1 cellular context compared by ENCODE assay signal in the genomic region with DNA sequence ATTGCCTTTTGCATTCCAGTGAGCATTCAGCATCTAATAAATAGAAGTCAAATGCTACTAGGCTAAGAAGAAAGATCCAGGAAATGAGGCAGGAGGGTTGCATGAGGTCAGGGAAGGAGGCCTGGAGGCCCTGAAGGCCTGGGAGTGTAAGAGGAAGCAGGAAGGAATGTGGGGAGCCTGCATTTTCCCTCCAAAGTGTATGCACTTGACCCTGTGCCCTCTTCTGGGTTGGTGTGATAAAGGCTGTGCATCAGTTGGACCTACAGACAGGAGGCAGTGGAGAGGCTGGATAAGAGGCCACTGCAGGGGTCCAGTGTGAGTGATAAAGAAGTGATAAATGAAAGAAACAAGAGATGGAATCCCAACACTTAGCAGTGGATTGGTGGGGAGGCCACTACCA.
TF ChIP-seq lines count a peak whose summit lies in the region.

No MANE protein-coding gene starts in this region.

TF ChIP-seq in K562, 482 proteins besides CTCF, POLR2A, EP300 and RAD21 (continued from another document and continues in another):
- TF ChIP-seq, protein P1, sequence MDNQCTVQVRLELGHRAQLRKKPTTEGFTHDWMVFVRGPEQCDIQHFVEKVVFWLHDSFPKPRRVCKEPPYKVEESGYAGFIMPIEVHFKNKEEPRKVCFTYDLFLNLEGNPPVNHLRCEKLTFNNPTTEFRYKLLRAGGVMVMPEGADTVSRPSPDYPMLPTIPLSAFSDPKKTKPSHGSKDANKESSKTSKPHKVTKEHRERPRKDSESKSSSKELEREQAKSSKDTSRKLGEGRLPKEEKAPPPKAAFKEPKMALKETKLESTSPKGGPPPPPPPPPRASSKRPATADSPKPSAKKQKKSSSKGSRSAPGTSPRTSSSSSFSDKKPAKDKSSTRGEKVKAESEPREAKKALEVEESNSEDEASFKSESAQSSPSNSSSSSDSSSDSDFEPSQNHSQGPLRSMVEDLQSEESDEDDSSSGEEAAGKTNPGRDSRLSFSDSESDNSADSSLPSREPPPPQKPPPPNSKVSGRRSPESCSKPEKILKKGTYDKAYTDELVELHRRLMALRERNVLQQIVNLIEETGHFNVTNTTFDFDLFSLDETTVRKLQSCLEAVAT (IDR thresholded peaks at IDR 0.05): no peak
- TF ChIP-seq, protein P2, sequence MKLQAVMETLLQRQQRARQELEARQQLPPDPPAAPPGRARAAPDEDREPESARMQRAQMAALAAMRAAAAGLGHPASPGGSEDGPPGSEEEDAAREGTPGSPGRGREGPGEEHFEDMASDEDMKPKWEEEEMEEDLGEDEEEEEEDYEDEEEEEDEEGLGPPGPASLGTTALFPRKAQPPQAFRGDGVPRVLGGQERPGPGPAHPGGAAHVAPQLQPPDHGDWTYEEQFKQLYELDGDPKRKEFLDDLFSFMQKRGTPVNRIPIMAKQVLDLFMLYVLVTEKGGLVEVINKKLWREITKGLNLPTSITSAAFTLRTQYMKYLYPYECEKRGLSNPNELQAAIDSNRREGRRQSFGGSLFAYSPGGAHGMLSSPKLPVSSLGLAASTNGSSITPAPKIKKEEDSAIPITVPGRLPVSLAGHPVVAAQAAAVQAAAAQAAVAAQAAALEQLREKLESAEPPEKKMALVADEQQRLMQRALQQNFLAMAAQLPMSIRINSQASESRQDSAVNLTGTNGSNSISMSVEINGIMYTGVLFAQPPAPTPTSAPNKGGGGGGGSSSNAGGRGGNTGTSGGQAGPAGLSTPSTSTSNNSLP (IDR thresholded peaks at IDR 0.05; ENCODE audit: borderline replicate concordance, low read depth, low read length): peak; percentile 22; the same call in 1 of the 2 replicates
- TF ChIP-seq DPF2 (IDR thresholded peaks at IDR 0.05) (peak; percentile 89), ZNF764 (CRISPR knock-in tag; IDR thresholded peaks at IDR 0.05; ENCODE audit: low read depth) (peak; percentile 73; the same call in 1 of the 2 replicates), TEAD1 (CRISPR knock-in tag; IDR thresholded peaks at IDR 0.05) (peak; percentile 48 to 52; a peak in 2 of 4 replicates), ZNF384 (IDR thresholded peaks at IDR 0.05; ENCODE audit: low read depth, low read length) (no peak), BRF1 (IDR thresholded peaks at IDR 0.05; ENCODE audit: borderline replicate concordance, extremely low read depth, insufficient read length) (no peak), SOX6 (IDR thresholded peaks at IDR 0.05) (peak; percentile 78), NFXL1 (CRISPR knock-in tag; IDR thresholded peaks at IDR 0.05) (no peak), HDAC2 (IDR thresholded peaks at IDR 0.05) (peak; percentile 79), KHSRP (IDR thresholded peaks at IDR 0.05) (no peak), ZNF347 (CRISPR knock-in tag; IDR thresholded peaks at IDR 0.05; ENCODE audit: low read depth) (no peak), MEIS2 (IDR thresholded peaks at IDR 0.05; ENCODE audit: partially characterized antibody) (peak; percentile 28), ELF2 (CRISPR knock-in tag; IDR thresholded peaks at IDR 0.05) (no peak), NR2C1 (IDR thresholded peaks at IDR 0.05) (peak; percentile 90), NR2C1 (tag; IDR thresholded peaks at IDR 0.05) (peak; percentile 95), NCOA1 (IDR thresholded peaks at IDR 0.05; ENCODE audit: low read depth) (peak; percentile 60; the same call in 1 of the 2 replicates), TEAD2 (tag; IDR thresholded peaks at IDR 0.05) (no peak), CHD4 (IDR thresholded peaks at IDR 0.05; ENCODE audit: insufficient read depth, insufficient replicate concordance, low read depth, low read length, poor library complexity, severe bottlenecking) (no peak), RBM39 (optimal IDR thresholded peaks at IDR 0.05; ENCODE audit: low read depth, low read length) (no peak), STAG1 (CRISPR knock-in tag; IDR thresholded peaks at IDR 0.05; ENCODE audit: borderline replicate concordance) (no peak), MIER1 (IDR thresholded peaks at IDR 0.05; ENCODE audit: low read depth) (no peak), CREM (IDR thresholded peaks at IDR 0.05; ENCODE audit: low read depth) (peak; percentile 57), HSF4 (CRISPR knock-in tag; IDR thresholded peaks at IDR 0.05; ENCODE audit: borderline replicate concordance) (no peak), ZNF766 (CRISPR knock-in tag; conservative IDR thresholded peaks at IDR 0.05) (0 out of 2 replicates have a peak, but pooled peaks have one; percentile 35), MBD2 (IDR thresholded peaks at IDR 0.05; ENCODE audit: borderline replicate concordance, low read depth) (peak; percentile 66; the same call in 1 of the 2 replicates), PHF8 (IDR thresholded peaks at IDR 0.05; ENCODE audit: borderline replicate concordance, low read length) (no peak), PML (IDR thresholded peaks at IDR 0.05; ENCODE audit: low read length) (peak; percentile 71; the same call in 1 of the 2 replicates)
- TF ChIP-seq, protein P3, sequence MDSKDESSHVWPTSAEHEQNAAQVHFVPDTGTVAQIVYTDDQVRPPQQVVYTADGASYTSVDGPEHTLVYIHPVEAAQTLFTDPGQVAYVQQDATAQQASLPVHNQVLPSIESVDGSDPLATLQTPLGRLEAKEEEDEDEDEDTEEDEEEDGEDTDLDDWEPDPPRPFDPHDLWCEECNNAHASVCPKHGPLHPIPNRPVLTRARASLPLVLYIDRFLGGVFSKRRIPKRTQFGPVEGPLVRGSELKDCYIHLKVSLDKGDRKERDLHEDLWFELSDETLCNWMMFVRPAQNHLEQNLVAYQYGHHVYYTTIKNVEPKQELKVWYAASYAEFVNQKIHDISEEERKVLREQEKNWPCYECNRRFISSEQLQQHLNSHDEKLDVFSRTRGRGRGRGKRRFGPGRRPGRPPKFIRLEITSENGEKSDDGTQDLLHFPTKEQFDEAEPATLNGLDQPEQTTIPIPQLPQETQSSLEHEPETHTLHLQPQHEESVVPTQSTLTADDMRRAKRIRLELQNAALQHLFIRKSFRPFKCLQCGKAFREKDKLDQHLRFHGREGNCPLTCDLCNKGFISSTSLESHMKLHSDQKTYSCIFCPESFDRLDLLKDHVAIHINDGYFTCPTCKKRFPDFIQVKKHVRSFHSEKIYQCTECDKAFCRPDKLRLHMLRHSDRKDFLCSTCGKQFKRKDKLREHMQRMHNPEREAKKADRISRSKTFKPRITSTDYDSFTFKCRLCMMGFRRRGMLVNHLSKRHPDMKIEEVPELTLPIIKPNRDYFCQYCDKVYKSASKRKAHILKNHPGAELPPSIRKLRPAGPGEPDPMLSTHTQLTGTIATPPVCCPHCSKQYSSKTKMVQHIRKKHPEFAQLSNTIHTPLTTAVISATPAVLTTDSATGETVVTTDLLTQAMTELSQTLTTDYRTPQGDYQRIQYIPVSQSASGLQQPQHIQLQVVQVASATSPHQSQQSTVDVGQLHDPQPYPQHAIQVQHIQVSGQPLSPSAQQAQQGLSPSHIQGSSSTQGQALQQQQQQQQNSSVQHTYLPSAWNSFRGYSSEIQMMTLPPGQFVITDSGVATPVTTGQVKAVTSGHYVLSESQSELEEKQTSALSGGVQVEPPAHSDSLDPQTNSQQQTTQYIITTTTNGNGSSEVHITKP (IDR thresholded peaks at IDR 0.05; ENCODE audit: partially characterized antibody): no peak
- TF ChIP-seq, protein P4, sequence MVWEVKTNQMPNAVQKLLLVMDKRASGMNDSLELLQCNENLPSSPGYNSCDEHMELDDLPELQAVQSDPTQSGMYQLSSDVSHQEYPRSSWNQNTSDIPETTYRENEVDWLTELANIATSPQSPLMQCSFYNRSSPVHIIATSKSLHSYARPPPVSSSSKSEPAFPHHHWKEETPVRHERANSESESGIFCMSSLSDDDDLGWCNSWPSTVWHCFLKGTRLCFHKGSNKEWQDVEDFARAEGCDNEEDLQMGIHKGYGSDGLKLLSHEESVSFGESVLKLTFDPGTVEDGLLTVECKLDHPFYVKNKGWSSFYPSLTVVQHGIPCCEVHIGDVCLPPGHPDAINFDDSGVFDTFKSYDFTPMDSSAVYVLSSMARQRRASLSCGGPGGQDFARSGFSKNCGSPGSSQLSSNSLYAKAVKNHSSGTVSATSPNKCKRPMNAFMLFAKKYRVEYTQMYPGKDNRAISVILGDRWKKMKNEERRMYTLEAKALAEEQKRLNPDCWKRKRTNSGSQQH (CRISPR knock-in tag; IDR thresholded peaks at IDR 0.05): no peak
- TF ChIP-seq, protein P5, sequence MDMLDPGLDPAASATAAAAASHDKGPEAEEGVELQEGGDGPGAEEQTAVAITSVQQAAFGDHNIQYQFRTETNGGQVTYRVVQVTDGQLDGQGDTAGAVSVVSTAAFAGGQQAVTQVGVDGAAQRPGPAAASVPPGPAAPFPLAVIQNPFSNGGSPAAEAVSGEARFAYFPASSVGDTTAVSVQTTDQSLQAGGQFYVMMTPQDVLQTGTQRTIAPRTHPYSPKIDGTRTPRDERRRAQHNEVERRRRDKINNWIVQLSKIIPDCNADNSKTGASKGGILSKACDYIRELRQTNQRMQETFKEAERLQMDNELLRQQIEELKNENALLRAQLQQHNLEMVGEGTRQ (CRISPR knock-in tag; IDR thresholded peaks at IDR 0.05): no peak
- TF ChIP-seq, protein P6, sequence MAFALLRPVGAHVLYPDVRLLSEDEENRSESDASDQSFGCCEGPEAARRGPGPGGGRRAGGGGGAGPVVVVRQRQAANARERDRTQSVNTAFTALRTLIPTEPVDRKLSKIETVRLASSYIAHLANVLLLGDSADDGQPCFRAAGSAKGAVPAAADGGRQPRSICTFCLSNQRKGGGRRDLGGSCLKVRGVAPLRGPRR (CRISPR knock-in tag; IDR thresholded peaks at IDR 0.05): no peak
- TF ChIP-seq, protein P7, sequence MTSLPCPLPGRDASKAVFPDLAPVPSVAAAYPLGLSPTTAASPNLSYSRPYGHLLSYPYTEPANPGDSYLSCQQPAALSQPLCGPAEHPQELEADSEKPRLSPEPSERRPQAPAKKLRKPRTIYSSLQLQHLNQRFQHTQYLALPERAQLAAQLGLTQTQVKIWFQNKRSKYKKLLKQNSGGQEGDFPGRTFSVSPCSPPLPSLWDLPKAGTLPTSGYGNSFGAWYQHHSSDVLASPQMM (CRISPR knock-in tag; IDR thresholded peaks at IDR 0.05): no peak
- TF ChIP-seq, protein P8, sequence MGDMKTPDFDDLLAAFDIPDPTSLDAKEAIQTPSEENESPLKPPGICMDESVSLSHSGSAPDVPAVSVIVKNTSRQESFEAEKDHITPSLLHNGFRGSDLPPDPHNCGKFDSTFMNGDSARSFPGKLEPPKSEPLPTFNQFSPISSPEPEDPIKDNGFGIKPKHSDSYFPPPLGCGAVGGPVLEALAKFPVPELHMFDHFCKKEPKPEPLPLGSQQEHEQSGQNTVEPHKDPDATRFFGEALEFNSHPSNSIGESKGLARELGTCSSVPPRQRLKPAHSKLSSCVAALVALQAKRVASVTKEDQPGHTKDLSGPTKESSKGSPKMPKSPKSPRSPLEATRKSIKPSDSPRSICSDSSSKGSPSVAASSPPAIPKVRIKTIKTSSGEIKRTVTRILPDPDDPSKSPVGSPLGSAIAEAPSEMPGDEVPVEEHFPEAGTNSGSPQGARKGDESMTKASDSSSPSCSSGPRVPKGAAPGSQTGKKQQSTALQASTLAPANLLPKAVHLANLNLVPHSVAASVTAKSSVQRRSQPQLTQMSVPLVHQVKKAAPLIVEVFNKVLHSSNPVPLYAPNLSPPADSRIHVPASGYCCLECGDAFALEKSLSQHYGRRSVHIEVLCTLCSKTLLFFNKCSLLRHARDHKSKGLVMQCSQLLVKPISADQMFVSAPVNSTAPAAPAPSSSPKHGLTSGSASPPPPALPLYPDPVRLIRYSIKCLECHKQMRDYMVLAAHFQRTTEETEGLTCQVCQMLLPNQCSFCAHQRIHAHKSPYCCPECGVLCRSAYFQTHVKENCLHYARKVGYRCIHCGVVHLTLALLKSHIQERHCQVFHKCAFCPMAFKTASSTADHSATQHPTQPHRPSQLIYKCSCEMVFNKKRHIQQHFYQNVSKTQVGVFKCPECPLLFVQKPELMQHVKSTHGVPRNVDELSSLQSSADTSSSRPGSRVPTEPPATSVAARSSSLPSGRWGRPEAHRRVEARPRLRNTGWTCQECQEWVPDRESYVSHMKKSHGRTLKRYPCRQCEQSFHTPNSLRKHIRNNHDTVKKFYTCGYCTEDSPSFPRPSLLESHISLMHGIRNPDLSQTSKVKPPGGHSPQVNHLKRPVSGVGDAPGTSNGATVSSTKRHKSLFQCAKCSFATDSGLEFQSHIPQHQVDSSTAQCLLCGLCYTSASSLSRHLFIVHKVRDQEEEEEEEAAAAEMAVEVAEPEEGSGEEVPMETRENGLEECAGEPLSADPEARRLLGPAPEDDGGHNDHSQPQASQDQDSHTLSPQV (IDR thresholded peaks at IDR 0.05): peak; percentile 70; the same call in 1 of the 2 replicates
- TF ChIP-seq, protein P9, sequence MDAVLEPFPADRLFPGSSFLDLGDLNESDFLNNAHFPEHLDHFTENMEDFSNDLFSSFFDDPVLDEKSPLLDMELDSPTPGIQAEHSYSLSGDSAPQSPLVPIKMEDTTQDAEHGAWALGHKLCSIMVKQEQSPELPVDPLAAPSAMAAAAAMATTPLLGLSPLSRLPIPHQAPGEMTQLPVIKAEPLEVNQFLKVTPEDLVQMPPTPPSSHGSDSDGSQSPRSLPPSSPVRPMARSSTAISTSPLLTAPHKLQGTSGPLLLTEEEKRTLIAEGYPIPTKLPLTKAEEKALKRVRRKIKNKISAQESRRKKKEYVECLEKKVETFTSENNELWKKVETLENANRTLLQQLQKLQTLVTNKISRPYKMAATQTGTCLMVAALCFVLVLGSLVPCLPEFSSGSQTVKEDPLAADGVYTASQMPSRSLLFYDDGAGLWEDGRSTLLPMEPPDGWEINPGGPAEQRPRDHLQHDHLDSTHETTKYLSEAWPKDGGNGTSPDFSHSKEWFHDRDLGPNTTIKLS (IDR thresholded peaks at IDR 0.05; ENCODE audit: borderline replicate concordance, low read depth): no peak
- TF ChIP-seq, protein P10, sequence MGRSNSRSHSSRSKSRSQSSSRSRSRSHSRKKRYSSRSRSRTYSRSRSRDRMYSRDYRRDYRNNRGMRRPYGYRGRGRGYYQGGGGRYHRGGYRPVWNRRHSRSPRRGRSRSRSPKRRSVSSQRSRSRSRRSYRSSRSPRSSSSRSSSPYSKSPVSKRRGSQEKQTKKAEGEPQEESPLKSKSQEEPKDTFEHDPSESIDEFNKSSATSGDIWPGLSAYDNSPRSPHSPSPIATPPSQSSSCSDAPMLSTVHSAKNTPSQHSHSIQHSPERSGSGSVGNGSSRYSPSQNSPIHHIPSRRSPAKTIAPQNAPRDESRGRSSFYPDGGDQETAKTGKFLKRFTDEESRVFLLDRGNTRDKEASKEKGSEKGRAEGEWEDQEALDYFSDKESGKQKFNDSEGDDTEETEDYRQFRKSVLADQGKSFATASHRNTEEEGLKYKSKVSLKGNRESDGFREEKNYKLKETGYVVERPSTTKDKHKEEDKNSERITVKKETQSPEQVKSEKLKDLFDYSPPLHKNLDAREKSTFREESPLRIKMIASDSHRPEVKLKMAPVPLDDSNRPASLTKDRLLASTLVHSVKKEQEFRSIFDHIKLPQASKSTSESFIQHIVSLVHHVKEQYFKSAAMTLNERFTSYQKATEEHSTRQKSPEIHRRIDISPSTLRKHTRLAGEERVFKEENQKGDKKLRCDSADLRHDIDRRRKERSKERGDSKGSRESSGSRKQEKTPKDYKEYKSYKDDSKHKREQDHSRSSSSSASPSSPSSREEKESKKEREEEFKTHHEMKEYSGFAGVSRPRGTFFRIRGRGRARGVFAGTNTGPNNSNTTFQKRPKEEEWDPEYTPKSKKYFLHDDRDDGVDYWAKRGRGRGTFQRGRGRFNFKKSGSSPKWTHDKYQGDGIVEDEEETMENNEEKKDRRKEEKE (IDR thresholded peaks at IDR 0.05; ENCODE audit: borderline replicate concordance in 1 of 2, control insufficient read depth in 1 of 2, low read depth in 2 of 2, low read length in 1 of 2): no peak
